ENCODE assay signal across 2 cellular contexts in the genomic region with DNA sequence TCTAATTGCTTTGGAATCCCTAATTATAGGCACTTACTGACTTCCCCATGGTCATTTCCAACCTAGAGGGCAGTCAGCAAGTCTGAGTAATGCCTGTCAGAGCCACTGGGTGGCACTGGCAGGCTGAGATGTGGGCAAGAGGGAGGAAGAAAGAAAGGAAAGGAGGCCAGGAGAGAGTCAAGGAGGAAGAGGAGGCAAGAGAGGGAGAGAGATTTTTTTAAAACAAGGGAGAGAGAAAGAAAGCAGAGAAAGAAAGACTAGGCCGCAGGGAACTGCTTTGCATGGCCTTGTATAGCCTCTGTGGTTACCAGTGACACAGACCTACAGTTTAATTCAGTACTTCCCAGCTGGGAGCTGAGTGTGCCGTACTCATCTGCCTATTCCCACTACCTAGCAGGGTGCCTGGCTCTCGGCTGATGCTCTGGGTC.
TF ChIP-seq lines count a peak whose summit lies in the region.

No MANE protein-coding gene starts in this region.

TF ChIP-seq in HEK293T, 16 proteins besides CTCF, POLR2A, EP300 and RAD21 (continued from another document):
- TF ChIP-seq BHLHE40 (IDR thresholded peaks at IDR 0.05; ENCODE audit: borderline replicate concordance), result no peak

TF ChIP-seq in H1, 55 proteins besides CTCF, POLR2A, EP300 and RAD21 (continued from another document):
- TF ChIP-seq ATF2 (IDR thresholded peaks at IDR 0.05; ENCODE audit: low read length) (no peak), SAP30 (IDR thresholded peaks at IDR 0.05; ENCODE audit: insufficient read depth, insufficient replicate concordance, low read length) (no peak), RBBP5 (IDR thresholded peaks at IDR 0.05; ENCODE audit: borderline replicate concordance, low read depth, low read length) (no peak), CHD2 (IDR thresholded peaks at IDR 0.05; ENCODE audit: low read length) (no peak), GABPA (IDR thresholded peaks at IDR 0.05; ENCODE audit: borderline replicate concordance, insufficient read depth, low read length) (no peak), SUZ12 (IDR thresholded peaks at IDR 0.05; ENCODE audit: low read length) (no peak), SIX5 (IDR thresholded peaks at IDR 0.05; ENCODE audit: low read depth, low read length) (no peak)
